8 cellular contexts compared by ENCODE assay signal in genomic region chrX:151393514-151393913, GRCh38. TPM values are rescaled to one million over a fixed set of nuclear protein-coding genes. Genes with fewer than 3 reads are reported as not detected.
DNase-seq lines count a peak whose midpoint lies in the region; ATAC-seq lines count a peak whose summit lies in the region.

No MANE protein-coding gene starts in this region.

- peak; percentile 23 for ATAC-seq in GM18907 (IDR thresholded peaks at IDR 0.05; ENCODE audit: unreplicated experiment)
- peak; percentile 59 for ATAC-seq in HG03520 (IDR thresholded peaks at IDR 0.05; ENCODE audit: unreplicated experiment)
- peak; percentile 71 to 78 for ATAC-seq in naive thymus-derived CD8-positive, alpha-beta T cell
- ATAC-seq in left lobe of liver = no peak

- no peaks in the 10 kb centered on the region for H3K9me3 Mint-ChIP-seq in activated CD4-positive, alpha-beta memory T cell treated with anti-CD3 and anti-CD28 coated beads for 36 hours
- H3K9me3 Mint-ChIP-seq in naive thymus-derived CD8-positive, alpha-beta T cell = no peaks in the 10 kb centered on the region

- CTCF ChIA-PET in activated CD4-positive, alpha-beta memory T cell treated with anti-CD3 and anti-CD28 coated beads for 36 hours (lab: Charles Lee) = no interaction called here

- H3K4me1 Mint-ChIP-seq in activated CD4-positive, alpha-beta memory T cell treated with anti-CD3 and anti-CD28 coated beads for 36 hours (ENCODE audit: low read depth) = peaks cover 30% of the 10 kb centered on the region
- H3K4me1 Mint-ChIP-seq in naive thymus-derived CD8-positive, alpha-beta T cell = peaks cover 15 to 38% (median 36%) of the 10 kb centered on the region in 4 donors

- peaks cover 4% of the 10 kb centered on the region for H3K36me3 Mint-ChIP-seq in activated CD4-positive, alpha-beta memory T cell treated with anti-CD3 and anti-CD28 coated beads for 36 hours
- peaks cover 0 to under 1% (median 0%) of the 10 kb centered on the region in 3 donors for H3K36me3 Mint-ChIP-seq in naive thymus-derived CD8-positive, alpha-beta T cell

- no peaks in the 10 kb centered on the region for H3K27me3 Mint-ChIP-seq in activated CD4-positive, alpha-beta memory T cell treated with anti-CD3 and anti-CD28 coated beads for 36 hours
- H3K27me3 Mint-ChIP-seq in naive thymus-derived CD8-positive, alpha-beta T cell = no peaks in the 10 kb centered on the region

- DNase-seq in activated CD4-positive, alpha-beta memory T cell treated with anti-CD3 and anti-CD28 coated beads for 36 hours = peak; percentile 62
- peak; percentile 24 to 90 (median 74) for DNase-seq in naive thymus-derived CD8-positive, alpha-beta T cell
- no peak for DNase-seq in HPDE6-E6E7 (ENCODE audit: extremely low spot score)
- DNase-seq in left lobe of liver (ENCODE audit: low spot score) = no peak
- DNase-seq in NCI-H526 treated with DMSO at 0.1 percent for 48 hours (lab: John Stamatoyannopoulos, UW) = no peak
- no peak for DNase-seq in posterior cingulate gyrus

- POLR2A ChIA-PET in activated CD4-positive, alpha-beta memory T cell treated with anti-CD3 and anti-CD28 coated beads for 36 hours (lab: Charles Lee) = no interaction called here
- POLR2A ChIA-PET in naive thymus-derived CD8-positive, alpha-beta T cell (lab: Charles Lee) = no interaction called here

- intact Hi-C loops in activated CD4-positive, alpha-beta memory T cell treated with anti-CD3 and anti-CD28 coated beads for 36 hours (cut with micrococcal nuclease) = loop anchor here (10.0 kb wide), 1 partner anchor 819 kb away; no protein-coding TSS in a partner anchor
- intact Hi-C loops in posterior cingulate gyrus (cut with DNase I) = no loop called here

- H3K27ac Mint-ChIP-seq in activated CD4-positive, alpha-beta memory T cell treated with anti-CD3 and anti-CD28 coated beads for 36 hours = peak overlapping the region; percentile 51
- peak overlapping the region; percentile 90 to 99 (median 96) for H3K27ac Mint-ChIP-seq in naive thymus-derived CD8-positive, alpha-beta T cell

- H3K4me3 Mint-ChIP-seq in activated CD4-positive, alpha-beta memory T cell treated with anti-CD3 and anti-CD28 coated beads for 36 hours = no peak overlapping the region
- peak overlapping the region; percentile 47 to 84 (median 74) for H3K4me3 Mint-ChIP-seq in naive thymus-derived CD8-positive, alpha-beta T cell

RNA-seq across cellular contexts. Expression of gene VMA21, which starts 3.5 kb away (rescaled TPM):
- total RNA-seq in activated CD4-positive, alpha-beta memory T cell treated with anti-CD3 and anti-CD28 coated beads for 36 hours = 10 to 100 TPM; 39.9 to 43.6 TPM
- total RNA-seq in naive thymus-derived CD8-positive, alpha-beta T cell = 10 to 100 TPM; 30.4 to 32.2 TPM
- 10 to 100 TPM; 32.4 to 37.0 (median 36.6) TPM for polyA plus RNA-seq in naive thymus-derived CD8-positive, alpha-beta T cell
- 8.5 TPM for total RNA-seq in left lobe of liver

Comparison
In these comparisons a context has a peak if more than half of its experiments do, and no peak if none do; other contexts are left out.
1. DNase-seq: peak in activated CD4-positive, alpha-beta memory T cell treated with anti-CD3 and anti-CD28 coated beads for 36 hours (single experiment) and naive thymus-derived CD8-positive, alpha-beta T cell (10 of 10); none in HPDE6-E6E7 (single experiment), left lobe of liver (single experiment), NCI-H526 treated with DMSO at 0.1 percent for 48 hours (single experiment) and posterior cingulate gyrus (0 of 10).